21 cellular contexts compared by ENCODE assay signal in genomic region chr2:173922760-173923159, GRCh38. TPM values are rescaled to one million over a fixed set of nuclear protein-coding genes. Genes with fewer than 3 reads are reported as not detected.
A peak's percentile ranks its signal among the peaks of the same experiment; 100 is the strongest.
DNase-seq lines count a peak whose midpoint lies in the region; ATAC-seq and TF ChIP-seq lines count a peak whose summit lies in the region.
"Had no signal": no experiment of that assay in that cellular context is flagged by ENCODE, and none has a peak within 500 bp of the region (broad histone marks: within the 10 kb centered on the region; RNA-seq: fewer than 3 reads in every experiment).

No MANE protein-coding gene starts in this region.

- peaks cover 45% of the 10 kb centered on the region for H3K4me1 Mint-ChIP-seq in activated T-helper 17 cell treated with anti-CD3 and anti-CD28 coated beads, Interleukin-2, amount 50 U/mL, for 72 hours

- H3K27ac ChIP-seq in brain microvascular endothelial cell, result no peak overlapping the region
- H3K27ac ChIP-seq: coronary artery, left ventricle myocardium inferior, pancreas, PC-9, sigmoid colon, SK-N-MC had no signal

- H3K36me3 ChIP-seq in brain microvascular endothelial cell (replicated peaks), result no peaks in the 10 kb centered on the region

- H3K4me3 Mint-ChIP-seq in activated T-helper 17 cell treated with anti-CD3 and anti-CD28 coated beads, Interleukin-2, amount 50 U/mL, for 72 hours, result no peak overlapping the region

- in situ Hi-C loops in brain microvascular endothelial cell (cut with HindIII; ENCODE audit: low pct_ligation_motif_present, low sequenced_read_pairs), result no loop called here

- TF ChIP-seq CTCF in AG10803 (conservative IDR thresholded peaks at IDR 0.05; ENCODE audit: low read length) (peak; percentile 26), brain microvascular endothelial cell (IDR thresholded peaks at IDR 0.05; ENCODE audit: low read depth, low read length, missing control alignments) (no peak)

- H3K27me3 ChIP-seq in brain microvascular endothelial cell (replicated peaks), result no peaks in the 10 kb centered on the region
- H3K27me3 ChIP-seq: pancreas, sigmoid colon had no signal

- H3K27me3 Mint-ChIP-seq in activated T-helper 17 cell treated with anti-CD3 and anti-CD28 coated beads, Interleukin-2, amount 50 U/mL, for 72 hours, result no peaks in the 10 kb centered on the region

- no peaks in the 10 kb centered on the region for H3K9me3 Mint-ChIP-seq in activated T-helper 17 cell treated with anti-CD3 and anti-CD28 coated beads, Interleukin-2, amount 50 U/mL, for 72 hours

- peaks cover 49% of the 10 kb centered on the region for H3K36me3 Mint-ChIP-seq in activated T-helper 17 cell treated with anti-CD3 and anti-CD28 coated beads, Interleukin-2, amount 50 U/mL, for 72 hours (ENCODE audit: low read depth)

- H3K4me3 ChIP-seq in AG10803 (ENCODE audit: low read length) (no peak overlapping the region), brain microvascular endothelial cell (ENCODE audit: low read depth, low read length) (no peak overlapping the region)
- H3K4me3 ChIP-seq: coronary artery, left ventricle myocardium inferior, pancreas, PC-9, sigmoid colon, SK-N-MC had no signal

- peak; percentile 57 for DNase-seq in AG10803 (ENCODE audit: low read depth)
- DNase-seq in EH (ENCODE audit: low read depth), result peak; percentile 35
- DNase-seq in iris pigment epithelial cell (ENCODE audit: low read depth), result peak; percentile 41
- DNase-seq in brain microvascular endothelial cell, result no peak
- DNase-seq in middle frontal gyrus (ENCODE audit: extremely low spot score, low spot score), result no peak
- no peak for DNase-seq in CD1c-positive myeloid dendritic cell (ENCODE audit: extremely low spot score)
- no peak for DNase-seq in stimulated activated CD4-positive, alpha-beta T cell treated with anti-CD3 and anti-CD28 coated beads, Interleukin-2, amount 100 ng/mL, for 48 hours
- DNase-seq: activated CD4-positive, CD25-positive, alpha-beta regulatory T cell treated with anti-CD3 and anti-CD28 coated beads, Interleukin-2, amount 50 U/mL, for 72 hours; activated CD8-positive, alpha-beta memory T cell treated with anti-CD3 and anti-CD28 coated beads, Interleukin-2, amount 50 U/mL, for 4 hours; activated gamma-delta T cell treated with Interleukin-2 at 50 U/mL for 16 hours; AML-193; GF-D8; left ventricle myocardium inferior; NCI-H146; pancreas; PC-9; sigmoid colon; stimulated activated CD4-positive, alpha-beta T cell treated with anti-CD3 and anti-CD28 coated beads, Interleukin-2, amount 100 ng/mL, for 24 hours had no signal

- no peak for ATAC-seq in activated T-helper 17 cell treated with anti-CD3 and anti-CD28 coated beads, Interleukin-2, amount 50 U/mL, for 72 hours (replicated peaks)
- ATAC-seq: pancreas had no signal

- peak overlapping the region; percentile 18 for H3K27ac Mint-ChIP-seq in activated T-helper 17 cell treated with anti-CD3 and anti-CD28 coated beads, Interleukin-2, amount 50 U/mL, for 72 hours

RNA-seq across cellular contexts. Expression of gene SP3, which starts 42.4 kb away (rescaled TPM):
- 100 to 1,000 TPM in 1 of 2 donors, 10 to 100 TPM in 1; 84.4 to 103 TPM for total RNA-seq in activated T-helper 17 cell treated with anti-CD3 and anti-CD28 coated beads, Interleukin-2, amount 50 U/mL, for 72 hours

Comparison
In these comparisons a context has a peak if more than half of its experiments do, and no peak if none do; other contexts are left out.
1. DNase-seq: peak in AG10803 (single experiment), EH (single experiment) and iris pigment epithelial cell (single experiment); none in brain microvascular endothelial cell (single experiment), middle frontal gyrus (single experiment), CD1c-positive myeloid dendritic cell (single experiment) and stimulated activated CD4-positive, alpha-beta T cell treated with anti-CD3 and anti-CD28 coated beads, Interleukin-2, amount 100 ng/mL, for 48 hours (0 of 2).